ENCODE assay signal across 9 cellular contexts in genomic region chr19:1410136-1410786, GRCh38. TPM values are rescaled to one million over a fixed set of nuclear protein-coding genes. Genes with fewer than 3 reads are reported as not detected.
DNase-seq lines count a peak whose midpoint lies in the region; ATAC-seq and TF ChIP-seq lines count a peak whose summit lies in the region.
"Had no signal": no experiment of that assay in that cellular context is flagged by ENCODE, and none has a peak within 500 bp of the region (broad histone marks: within the 10 kb centered on the region; RNA-seq: fewer than 3 reads in every experiment).

No MANE protein-coding gene starts in this region.

- H3K9me3 ChIP-seq in BLaER1 (no peaks in the 10 kb centered on the region), Karpas-422 (ENCODE audit: low read length) (no peaks in the 10 kb centered on the region), colonic mucosa (no peaks in the 10 kb centered on the region)

- ATAC-seq in HG02981 (IDR thresholded peaks at IDR 0.05; ENCODE audit: unreplicated experiment), result no peak

- H3K27ac Mint-ChIP-seq in MCF 10A (ENCODE audit: low read depth, unreplicated experiment) (peak overlapping the region; percentile 85), nephron progenitor cell (peak overlapping the region; percentile 83)

- H3K9me3 Mint-ChIP-seq in MCF 10A (ENCODE audit: unreplicated experiment), result no peaks in the 10 kb centered on the region
- H3K9me3 Mint-ChIP-seq in nephron progenitor cell, result no peaks in the 10 kb centered on the region

- H3K4me2 ChIP-seq in BLaER1 (peak overlapping the region; percentile 93), Karpas-422 (ENCODE audit: low read depth, low read length, poor library complexity, severe bottlenecking) (peak overlapping the region; percentile 81)

- H2AFZ ChIP-seq in Karpas-422 (ENCODE audit: low read length), result no peak overlapping the region

- H4K20me1 ChIP-seq in BLaER1 (peaks cover 69% of the 10 kb centered on the region), Karpas-422 (ENCODE audit: insufficient read depth, low read depth, low read length) (peaks cover 63% of the 10 kb centered on the region)

- in situ Hi-C loops in KBM-7 (cut with MboI; ENCODE audit: low pct_unique_long_range_greater_than_20kb, low sequenced_read_pairs), result no loop called here

- peak overlapping the region; percentile 100; the same call in 1 of the 2 replicates for H3K4me3 ChIP-seq in BLaER1
- no peak overlapping the region for H3K4me3 ChIP-seq in Karpas-422 (ENCODE audit: low read length)
- H3K4me3 ChIP-seq in colonic mucosa, result no peak overlapping the region

- intact Hi-C loops in MCF 10A (cut with micrococcal nuclease) (no loop called here), colonic mucosa (cut with DNase I) (no loop called here)

- TF ChIP-seq CTCF in MCF 10A (IDR thresholded peaks at IDR 0.05; ENCODE audit: unreplicated experiment), result no peak
- no peak for TF ChIP-seq CTCF in nephron progenitor cell (IDR thresholded peaks at IDR 0.05)
- no peak for TF ChIP-seq CTCF in colonic mucosa (IDR thresholded peaks at IDR 0.05)

- H3K9me2 ChIP-seq in Karpas-422 (replicated peaks; ENCODE audit: insufficient read depth, low read length), result no peaks in the 10 kb centered on the region

- peak overlapping the region; percentile 88 for H3K4me3 Mint-ChIP-seq in MCF 10A (ENCODE audit: unreplicated experiment)
- H3K4me3 Mint-ChIP-seq in nephron progenitor cell, result peak overlapping the region; percentile 91

- H3K27me3 Mint-ChIP-seq in MCF 10A (ENCODE audit: insufficient read depth, unreplicated experiment) (no peaks in the 10 kb centered on the region), nephron progenitor cell (ENCODE audit: low read depth, poor library complexity) (peaks cover 13% of the 10 kb centered on the region)

- DNase-seq in Karpas-422 (no peak), MCF 10A (ENCODE audit: unreplicated experiment) (no peak), nephron progenitor cell (no peak), KBM-7 (no peak), colonic mucosa (no peak)
- no peak for DNase-seq in NK-92 treated with Interleukin-12 subunit alpha and Interleukin-12 subunit beta, amount 100 ng/mL, for 24 hours (lab: John Stamatoyannopoulos, UW)
- DNase-seq: NCI-H69 had no signal

- H3K27ac ChIP-seq in BLaER1 (peak overlapping the region; percentile 100; the same call in 1 of the 2 replicates), Karpas-422 (ENCODE audit: low read length) (no peak overlapping the region), colonic mucosa (no peak overlapping the region)

- H3K4me1 ChIP-seq in BLaER1, result peaks cover 75% of the 10 kb centered on the region
- H3K4me1 ChIP-seq in Karpas-422 (ENCODE audit: low read length), result peaks cover 24% of the 10 kb centered on the region
- H3K4me1 ChIP-seq in colonic mucosa, result peaks cover 36% of the 10 kb centered on the region

- H3K4me1 Mint-ChIP-seq in MCF 10A (ENCODE audit: insufficient read depth, unreplicated experiment), result peaks cover 29% of the 10 kb centered on the region
- H3K4me1 Mint-ChIP-seq in nephron progenitor cell, result peaks cover 51% of the 10 kb centered on the region

- H3K27me3 ChIP-seq in BLaER1, result no peaks in the 10 kb centered on the region
- H3K27me3 ChIP-seq in Karpas-422 (ENCODE audit: low read length), result no peaks in the 10 kb centered on the region
- H3K27me3 ChIP-seq in colonic mucosa, result no peaks in the 10 kb centered on the region

- peak overlapping the region; percentile 100 for H3K9ac ChIP-seq in BLaER1
- H3K9ac ChIP-seq in Karpas-422 (ENCODE audit: low read length), result 0 out of 2 replicates have a peak overlapping the region, but pooled peaks have one; percentile 100
- H3K9ac ChIP-seq in colonic mucosa (ENCODE audit: low read depth in 2 of 2, low read length in 2 of 2), result peak overlapping the region in 1 of 2 donors; percentile 21

- H3K79me2 ChIP-seq in Karpas-422 (ENCODE audit: low read length), result peaks cover 74% of the 10 kb centered on the region

- H3K36me3 ChIP-seq in BLaER1, result peaks cover 63% of the 10 kb centered on the region
- peaks cover 14% of the 10 kb centered on the region for H3K36me3 ChIP-seq in Karpas-422 (ENCODE audit: insufficient read depth, low read length)
- no peaks in the 10 kb centered on the region for H3K36me3 ChIP-seq in colonic mucosa

- H3K36me3 Mint-ChIP-seq in MCF 10A (ENCODE audit: insufficient read depth, unreplicated experiment) (peaks cover 28% of the 10 kb centered on the region), nephron progenitor cell (ENCODE audit: low read depth) (peaks cover 12% of the 10 kb centered on the region)

- POLR2A ChIA-PET in MCF 10A (lab: Yijun Ruan, JAX), result interaction anchor here (0.9 to 2.3 kb wide), 2 partner anchors 26 to 27 kb away, joined by 6 to 10 read pairs; no protein-coding TSS in a partner anchor

- BruUV-seq in MCF 10A (replicated peaks; lab: Mats Ljungman, UMichigan), result no TSS peak

- CTCF ChIA-PET in MCF 10A (lab: Yijun Ruan, JAX), result interaction anchor here (0.6 kb wide), 2 partner anchors 26 to 50 kb away, joined by 4 read pairs; no protein-coding TSS in a partner anchor

RNA-seq across cellular contexts. Expression of gene DAZAP1, which starts 2.9 kb away (rescaled TPM):
- total RNA-seq in Karpas-422 (2014; rRNA removed; shearing (Covaris generic); ENCODE audit: low replicate concordance), result 110 and 244 TPM in 2 replicates
- 219 and 246 TPM in 2 replicates for total RNA-seq in MCF 10A (2022)
- 100 to 1,000 TPM in 1 of 2 donors, 10 to 100 TPM in 1; 92.9 to 210 TPM for total RNA-seq in colonic mucosa

RNA-seq across cellular contexts. Expression of gene GAMT, which starts 8.9 kb away (rescaled TPM):
- 63.7 and 144 TPM in 2 replicates for total RNA-seq in Karpas-422 (2014; rRNA removed; shearing (Covaris generic); ENCODE audit: low replicate concordance)
- total RNA-seq in MCF 10A (2022) (3.2 and 7.0 TPM in 2 replicates), colonic mucosa (1 to 10 TPM; 3.3 to 3.7 TPM)

RNA-seq across cellular contexts. Expression of gene NDUFS7, which starts 26.6 kb away (rescaled TPM):
- total RNA-seq in Karpas-422 (2014; rRNA removed; shearing (Covaris generic); ENCODE audit: low replicate concordance), result 98.1 and 129 TPM in 2 replicates
- 135 and 137 TPM in 2 replicates for total RNA-seq in MCF 10A (2022)
- total RNA-seq in colonic mucosa, result 100 to 1,000 TPM; 192 to 244 TPM

RNA-seq across cellular contexts. Expression of gene RPS15, which starts 27.9 kb away (rescaled TPM):
- 2,088 and 3,414 TPM in 2 replicates for total RNA-seq in Karpas-422 (2014; rRNA removed; shearing (Covaris generic); ENCODE audit: low replicate concordance)
- 1,168 and 1,243 TPM in 2 replicates for total RNA-seq in MCF 10A (2022)
- total RNA-seq in colonic mucosa, result 1,000 to 10,000 TPM; 1,055 to 1,445 TPM

RNA-seq across cellular contexts. Expression of gene APC2, which starts 39.7 kb away (rescaled TPM):
- 1.1 and 2.8 TPM in 2 replicates for total RNA-seq in Karpas-422 (2014; rRNA removed; shearing (Covaris generic); ENCODE audit: low replicate concordance)
- total RNA-seq in MCF 10A (2022) (0.15 and 0.23 TPM in 2 replicates), colonic mucosa (under 1 TPM; 0.05 to 0.42 TPM)
